Comparison of ENCODE assay signal across 2 cellular contexts in genomic region chr1:169858467-169858866, GRCh38.
TF ChIP-seq lines count a peak whose summit lies in the region.

No MANE protein-coding gene starts in this region.

TF ChIP-seq in SK-N-SH treated with all-trans-retinoic acid at 6 μM for 48 hours, 23 proteins besides CTCF, POLR2A, EP300 and RAD21:
- no peak for TF ChIP-seq POU6F1 (CRISPR knock-in tag; IDR thresholded peaks at IDR 0.05; ENCODE audit: borderline replicate concordance, low read depth)
- TF ChIP-seq ISL1 (CRISPR knock-in tag; IDR thresholded peaks at IDR 0.05) = no peak
- TF ChIP-seq ZFP3 (CRISPR knock-in tag; IDR thresholded peaks at IDR 0.05) = no peak
- no peak for TF ChIP-seq GLIS3 (CRISPR knock-in tag; IDR thresholded peaks at IDR 0.05)
- no peak for TF ChIP-seq CREB5 (CRISPR knock-in tag; IDR thresholded peaks at IDR 0.05; ENCODE audit: low read depth)
- no peak for TF ChIP-seq OSR1 (CRISPR knock-in tag; IDR thresholded peaks at IDR 0.05)
- no peak for TF ChIP-seq BACH2 (CRISPR knock-in tag; IDR thresholded peaks at IDR 0.05; ENCODE audit: borderline replicate concordance)
- TF ChIP-seq, protein P1, sequence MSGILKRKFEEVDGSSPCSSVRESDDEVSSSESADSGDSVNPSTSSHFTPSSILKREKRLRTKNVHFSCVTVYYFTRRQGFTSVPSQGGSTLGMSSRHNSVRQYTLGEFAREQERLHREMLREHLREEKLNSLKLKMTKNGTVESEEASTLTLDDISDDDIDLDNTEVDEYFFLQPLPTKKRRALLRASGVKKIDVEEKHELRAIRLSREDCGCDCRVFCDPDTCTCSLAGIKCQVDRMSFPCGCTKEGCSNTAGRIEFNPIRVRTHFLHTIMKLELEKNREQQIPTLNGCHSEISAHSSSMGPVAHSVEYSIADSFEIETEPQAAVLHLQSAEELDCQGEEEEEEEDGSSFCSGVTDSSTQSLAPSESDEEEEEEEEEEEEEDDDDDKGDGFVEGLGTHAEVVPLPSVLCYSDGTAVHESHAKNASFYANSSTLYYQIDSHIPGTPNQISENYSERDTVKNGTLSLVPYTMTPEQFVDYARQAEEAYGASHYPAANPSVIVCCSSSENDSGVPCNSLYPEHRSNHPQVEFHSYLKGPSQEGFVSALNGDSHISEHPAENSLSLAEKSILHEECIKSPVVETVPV (CRISPR knock-in tag; IDR thresholded peaks at IDR 0.05) = no peak
- no peak for TF ChIP-seq PPARA (CRISPR knock-in tag; IDR thresholded peaks at IDR 0.05; ENCODE audit: borderline replicate concordance)
- no peak for TF ChIP-seq ZC3H10 (CRISPR knock-in tag; IDR thresholded peaks at IDR 0.05)
- TF ChIP-seq ZFP30 (CRISPR knock-in tag; IDR thresholded peaks at IDR 0.05) = no peak
- no peak for TF ChIP-seq RARB (CRISPR knock-in tag; IDR thresholded peaks at IDR 0.05)

TF ChIP-seq in SK-N-SH, 30 proteins besides CTCF, POLR2A, EP300 and RAD21 (continued from another document):
- no peak for TF ChIP-seq USF2 (IDR thresholded peaks at IDR 0.05; ENCODE audit: borderline replicate concordance, low read depth, low read length)
- TF ChIP-seq MAX (IDR thresholded peaks at IDR 0.05; ENCODE audit: low read depth) = no peak
- no peak for TF ChIP-seq SMC3 (IDR thresholded peaks at IDR 0.05; ENCODE audit: low read depth, low read length)
- TF ChIP-seq, protein P2, sequence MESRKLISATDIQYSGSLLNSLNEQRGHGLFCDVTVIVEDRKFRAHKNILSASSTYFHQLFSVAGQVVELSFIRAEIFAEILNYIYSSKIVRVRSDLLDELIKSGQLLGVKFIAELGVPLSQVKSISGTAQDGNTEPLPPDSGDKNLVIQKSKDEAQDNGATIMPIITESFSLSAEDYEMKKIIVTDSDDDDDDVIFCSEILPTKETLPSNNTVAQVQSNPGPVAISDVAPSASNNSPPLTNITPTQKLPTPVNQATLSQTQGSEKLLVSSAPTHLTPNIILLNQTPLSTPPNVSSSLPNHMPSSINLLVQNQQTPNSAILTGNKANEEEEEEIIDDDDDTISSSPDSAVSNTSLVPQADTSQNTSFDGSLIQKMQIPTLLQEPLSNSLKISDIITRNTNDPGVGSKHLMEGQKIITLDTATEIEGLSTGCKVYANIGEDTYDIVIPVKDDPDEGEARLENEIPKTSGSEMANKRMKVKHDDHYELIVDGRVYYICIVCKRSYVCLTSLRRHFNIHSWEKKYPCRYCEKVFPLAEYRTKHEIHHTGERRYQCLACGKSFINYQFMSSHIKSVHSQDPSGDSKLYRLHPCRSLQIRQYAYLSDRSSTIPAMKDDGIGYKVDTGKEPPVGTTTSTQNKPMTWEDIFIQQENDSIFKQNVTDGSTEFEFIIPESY (IDR thresholded peaks at IDR 0.05; ENCODE audit: borderline replicate concordance, low read depth) = no peak
